ENCODE assay signal across 18 cellular contexts in the genomic region with DNA sequence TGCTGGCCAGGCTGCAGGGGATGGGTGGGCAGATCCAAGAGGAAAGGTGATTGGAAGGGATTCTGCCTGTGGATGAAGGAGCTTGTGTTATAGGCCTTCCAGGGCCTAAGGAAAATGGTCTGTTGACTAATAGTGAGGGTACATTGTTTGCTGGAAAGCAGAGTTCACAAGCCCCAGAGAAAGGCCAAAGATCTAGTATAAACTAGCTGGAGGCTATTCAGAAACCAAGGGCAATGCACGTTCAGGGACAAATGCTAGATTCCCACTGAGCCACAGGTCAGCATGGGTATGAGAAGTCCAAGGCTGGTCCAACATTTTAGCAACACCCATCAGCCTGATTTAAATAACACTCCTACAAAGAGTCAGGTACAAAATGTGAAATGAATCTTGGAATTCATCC.
DNase-seq lines count a peak whose midpoint lies in the region; ATAC-seq and TF ChIP-seq lines count a peak whose summit lies in the region.
"Had no signal": no experiment of that assay in that cellular context is flagged by ENCODE, and none has a peak within 500 bp of the region (broad histone marks: within the 10 kb centered on the region; RNA-seq: fewer than 3 reads in every experiment).

No MANE protein-coding gene starts in this region.

- H4K20me1 ChIP-seq in KMS-11 (ENCODE audit: insufficient read depth): no peaks in the 10 kb centered on the region

- no peaks in the 10 kb centered on the region for H3K27me3 Mint-ChIP-seq in progenitor cell of endocrine pancreas

- H3K9me3 Mint-ChIP-seq in progenitor cell of endocrine pancreas (ENCODE audit: low read depth): peaks cover 24% of the 10 kb centered on the region

- H2AFZ ChIP-seq in ACC112 (ENCODE audit: low read length, unreplicated experiment): no peak overlapping the region
- H2AFZ ChIP-seq in KMS-11 (ENCODE audit: low read depth): no peak overlapping the region

- H3K27ac ChIP-seq in ACC112 (ENCODE audit: low read depth, low read length): peak overlapping the region; percentile 99
- H3K27ac ChIP-seq in KMS-11: no peak overlapping the region
- no peak overlapping the region for H3K27ac ChIP-seq in liver (ENCODE audit: low read depth in 1 of 2, low read length in 2 of 2)
- H3K27ac ChIP-seq: HL-60 had no signal

- no peak for TF ChIP-seq RAD21 in liver (IDR thresholded peaks at IDR 0.05)

- H3K4me1 Mint-ChIP-seq in progenitor cell of endocrine pancreas (ENCODE audit: low read depth): peaks cover 19% of the 10 kb centered on the region

- peak overlapping the region; percentile 65 for H3K27ac Mint-ChIP-seq in progenitor cell of endocrine pancreas

- H3K79me2 ChIP-seq in ACC112 (ENCODE audit: control insufficient read depth, insufficient read depth, low read length, unreplicated experiment): peaks cover 52% of the 10 kb centered on the region
- no peaks in the 10 kb centered on the region for H3K79me2 ChIP-seq in KMS-11 (ENCODE audit: insufficient read depth, low read depth)

- no peaks in the 10 kb centered on the region for H3K9me3 ChIP-seq in liver (ENCODE audit: control insufficient read depth in 4 of 4, low read length in 3 of 4)

- peaks cover 39% of the 10 kb centered on the region for H3K36me3 ChIP-seq in ACC112 (ENCODE audit: insufficient read depth, low read length)
- no peaks in the 10 kb centered on the region for H3K36me3 ChIP-seq in KMS-11 (ENCODE audit: insufficient read depth)
- H3K36me3 ChIP-seq in liver (ENCODE audit: control insufficient read depth in 4 of 4, insufficient read depth in 3 of 4, low read depth in 1 of 4, low read length in 3 of 4): no peaks in the 10 kb centered on the region

- TF ChIP-seq CTCF in KMS-11 (conservative IDR thresholded peaks at IDR 0.05; ENCODE audit: low read depth, low read length) (no peak), liver (IDR thresholded peaks at IDR 0.05; ENCODE audit: low read depth, low read length, missing input control) (no peak), progenitor cell of endocrine pancreas (IDR thresholded peaks at IDR 0.05; ENCODE audit: unreplicated experiment) (no peak)

- 60% methylated on average over 1 of the region's 1 CpG for whole genome bisulfite sequencing in liver

- H3K4me1 ChIP-seq in ACC112 (ENCODE audit: control insufficient read depth, insufficient read depth, low read length, unreplicated experiment) (peaks cover 36% of the 10 kb centered on the region), KMS-11 (ENCODE audit: low read depth, poor library complexity, severe bottlenecking) (peaks cover 36% of the 10 kb centered on the region), liver (ENCODE audit: control insufficient read depth in 4 of 4, insufficient read depth in 4 of 4, low read length in 3 of 4) (peaks cover 1 to 5% (median 3%) of the 10 kb centered on the region in 4 donors)

- H3K27me3 ChIP-seq in ACC112 (ENCODE audit: insufficient read depth, low read length): no peaks in the 10 kb centered on the region
- no peaks in the 10 kb centered on the region for H3K27me3 ChIP-seq in KMS-11 (ENCODE audit: insufficient read depth, low read depth)
- no peaks in the 10 kb centered on the region for H3K27me3 ChIP-seq in liver (ENCODE audit: control insufficient read depth in 4 of 4, insufficient read depth in 4 of 4, low read length in 3 of 4)

- H3K4me3 Mint-ChIP-seq in progenitor cell of endocrine pancreas (ENCODE audit: low read depth): no peak overlapping the region

- DNase-seq in progenitor cell of endocrine pancreas (ENCODE audit: low spot score, unreplicated experiment) (no peak), NCI-H774 (lab: John Stamatoyannopoulos, UW) (no peak), DMS79 treated with DMSO at 0.1 percent for 48 hours (lab: John Stamatoyannopoulos, UW) (no peak)
- DNase-seq: AML-193, DND-41, GDM1, KBM-7, NCI-H1417 treated with DMSO at 0.1 percent for 48 hours, NCI-H2029, NCI-H2171 treated with DMSO at 0.1 percent for 48 hours, NCI-H82, SHP77 treated with DMSO at 0.1 percent for 48 hours had no signal

- peak overlapping the region; percentile 19 for H3K4me2 ChIP-seq in KMS-11

- no peak for ATAC-seq in GM19328 (IDR thresholded peaks at IDR 0.05; ENCODE audit: unreplicated experiment)
- ATAC-seq: Panc1 had no signal

- H3K4me3 ChIP-seq in ACC112 (ENCODE audit: low read depth, low read length) (no peak overlapping the region), KMS-11 (IDR thresholded peaks at IDR 0.05; ENCODE audit: insufficient read depth, low read depth, low read length) (no peak overlapping the region), liver (ENCODE audit: low read depth in 1 of 3, low read length in 3 of 3) (no peak overlapping the region)

- H3K9ac ChIP-seq in KMS-11: no peak overlapping the region
- no peak overlapping the region for H3K9ac ChIP-seq in liver (ENCODE audit: low read depth in 1 of 2, low read length in 2 of 2)

- peaks cover 3% of the 10 kb centered on the region for H3K36me3 Mint-ChIP-seq in progenitor cell of endocrine pancreas (ENCODE audit: insufficient read depth)

TF ChIP-seq in liver, 16 proteins besides CTCF, POLR2A, EP300 and RAD21:
- TF ChIP-seq SP1 (IDR thresholded peaks at IDR 0.05) (peak; percentile 47), RXRA (IDR thresholded peaks at IDR 0.05) (peak in 1 of 2 donors; percentile 83), HNF4A (conservative IDR thresholded peaks at IDR 0.05) (peak in 1 of 2 donors; percentile 70), HNF4G (IDR thresholded peaks at IDR 0.05) (peak; percentile 11)
- TF ChIP-seq, protein P1, sequence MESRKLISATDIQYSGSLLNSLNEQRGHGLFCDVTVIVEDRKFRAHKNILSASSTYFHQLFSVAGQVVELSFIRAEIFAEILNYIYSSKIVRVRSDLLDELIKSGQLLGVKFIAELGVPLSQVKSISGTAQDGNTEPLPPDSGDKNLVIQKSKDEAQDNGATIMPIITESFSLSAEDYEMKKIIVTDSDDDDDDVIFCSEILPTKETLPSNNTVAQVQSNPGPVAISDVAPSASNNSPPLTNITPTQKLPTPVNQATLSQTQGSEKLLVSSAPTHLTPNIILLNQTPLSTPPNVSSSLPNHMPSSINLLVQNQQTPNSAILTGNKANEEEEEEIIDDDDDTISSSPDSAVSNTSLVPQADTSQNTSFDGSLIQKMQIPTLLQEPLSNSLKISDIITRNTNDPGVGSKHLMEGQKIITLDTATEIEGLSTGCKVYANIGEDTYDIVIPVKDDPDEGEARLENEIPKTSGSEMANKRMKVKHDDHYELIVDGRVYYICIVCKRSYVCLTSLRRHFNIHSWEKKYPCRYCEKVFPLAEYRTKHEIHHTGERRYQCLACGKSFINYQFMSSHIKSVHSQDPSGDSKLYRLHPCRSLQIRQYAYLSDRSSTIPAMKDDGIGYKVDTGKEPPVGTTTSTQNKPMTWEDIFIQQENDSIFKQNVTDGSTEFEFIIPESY (IDR thresholded peaks at IDR 0.05): no peak
